Comparison of ENCODE assay signal across 12 cellular contexts in the genomic region with DNA sequence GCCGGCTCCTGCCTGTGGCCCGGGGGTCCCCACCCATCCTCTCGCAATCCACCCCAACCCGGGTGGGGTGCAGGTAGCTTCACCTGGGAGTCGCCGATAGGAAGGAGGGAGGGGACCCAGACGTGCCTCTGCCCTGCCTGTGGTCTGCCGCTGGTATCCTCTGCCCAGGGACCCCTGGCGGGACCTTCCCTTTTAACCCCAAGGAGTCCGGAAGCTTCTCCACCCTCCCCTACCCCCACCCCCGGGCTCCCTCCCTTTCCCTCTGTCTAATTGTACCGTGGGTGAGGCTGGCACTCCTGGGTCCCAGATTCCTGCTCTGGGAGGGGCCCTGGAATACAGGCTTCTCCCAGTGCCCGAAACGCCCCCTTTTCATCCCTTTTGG. TPM values are rescaled to one million over a fixed set of nuclear protein-coding genes. Genes with fewer than 3 reads are reported as not detected.
DNase-seq lines count a peak whose midpoint lies in the region; ATAC-seq and TF ChIP-seq lines count a peak whose summit lies in the region.
"Had no signal": no experiment of that assay in that cellular context is flagged by ENCODE, and none has a peak within 500 bp of the region (broad histone marks: within the 10 kb centered on the region; RNA-seq: fewer than 3 reads in every experiment).

A gene with protein sequence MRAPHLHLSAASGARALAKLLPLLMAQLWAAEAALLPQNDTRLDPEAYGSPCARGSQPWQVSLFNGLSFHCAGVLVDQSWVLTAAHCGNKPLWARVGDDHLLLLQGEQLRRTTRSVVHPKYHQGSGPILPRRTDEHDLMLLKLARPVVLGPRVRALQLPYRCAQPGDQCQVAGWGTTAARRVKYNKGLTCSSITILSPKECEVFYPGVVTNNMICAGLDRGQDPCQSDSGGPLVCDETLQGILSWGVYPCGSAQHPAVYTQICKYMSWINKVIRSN (minus strand): TSS at position 166 of the 382 bp plus-strand sequence. CDS start 579 bp downstream, outside the sequence.

- TF ChIP-seq CTCF in breast epithelium (IDR thresholded peaks at IDR 0.05) (no peak), lower lobe of right lung (IDR thresholded peaks at IDR 0.05) (no peak), testis (IDR thresholded peaks at IDR 0.05) (no peak)

- peak within 1 kb of the TSS; percentile 41 for H3K4me3 Mint-ChIP-seq in activated T-cell treated with anti-CD3 and anti-CD28 coated beads, Interleukin-2, amount 50 U/mL, for 24 hours

- H3K27ac Mint-ChIP-seq in activated T-cell treated with anti-CD3 and anti-CD28 coated beads, Interleukin-2, amount 50 U/mL, for 24 hours: no peak within 1 kb of the TSS

- no peaks in the 10 kb centered on the region for H3K9me3 Mint-ChIP-seq in activated T-cell treated with anti-CD3 and anti-CD28 coated beads, Interleukin-2, amount 50 U/mL, for 24 hours

- DNase-seq in activated T-cell treated with anti-CD3 and anti-CD28 coated beads, Interleukin-2, amount 50 U/mL, for 24 hours: no peak
- DNase-seq in activated T-cell treated with anti-CD3 and anti-CD28 coated beads for 4 hours: no peak
- DNase-seq in breast epithelium (ENCODE audit: low spot score in 2 of 2): peak in 1 of 2 donors; percentile 64
- DNase-seq in lower lobe of right lung: no peak
- DNase-seq in testis: no peak
- no peak for DNase-seq in Ammon's horn (ENCODE audit: low spot score)
- no peak for DNase-seq in cerebellar nuclear complex (lab: John Stamatoyannopoulos, UW)
- DNase-seq: left cardiac atrium, NCI-H187, SIG-M5 had no signal

- ATAC-seq in lower lobe of right lung (peak; percentile 3 to 45), HG03354 (IDR thresholded peaks at IDR 0.05; ENCODE audit: poor library complexity, severe bottlenecking, unreplicated experiment) (no peak)

- H3K36me3 ChIP-seq in breast epithelium (no peaks in the 10 kb centered on the region), lower lobe of right lung (no peaks in the 10 kb centered on the region), testis (ENCODE audit: low read depth, missing control alignments) (no peaks in the 10 kb centered on the region)

- 4 to 5% methylated on average over 10 to 14 of the region's 14 CpGs for WGBS in testis, 2 donors

- H3K27me3 ChIP-seq in breast epithelium (peaks cover 0 to 18% of the 10 kb centered on the region in 2 donors), lower lobe of right lung (ENCODE audit: low read depth) (peaks cover 66% of the 10 kb centered on the region), testis (no peaks in the 10 kb centered on the region)

- H3K27me3 Mint-ChIP-seq in activated T-cell treated with anti-CD3 and anti-CD28 coated beads, Interleukin-2, amount 50 U/mL, for 24 hours: peaks cover 85% of the 10 kb centered on the region

- peaks cover 0 to 3% of the 10 kb centered on the region in 2 donors for H3K4me1 ChIP-seq in breast epithelium
- H3K4me1 ChIP-seq in lower lobe of right lung: peaks cover 18% of the 10 kb centered on the region
- peaks cover 21% of the 10 kb centered on the region for H3K4me1 ChIP-seq in testis

- no peaks in the 10 kb centered on the region for H3K9me3 ChIP-seq in breast epithelium
- H3K9me3 ChIP-seq in lower lobe of right lung: no peaks in the 10 kb centered on the region
- no peaks in the 10 kb centered on the region for H3K9me3 ChIP-seq in testis

- H3K36me3 Mint-ChIP-seq in activated T-cell treated with anti-CD3 and anti-CD28 coated beads, Interleukin-2, amount 50 U/mL, for 24 hours (ENCODE audit: low read depth): no peaks in the 10 kb centered on the region

- peaks cover 20% of the 10 kb centered on the region for H3K4me1 Mint-ChIP-seq in activated T-cell treated with anti-CD3 and anti-CD28 coated beads, Interleukin-2, amount 50 U/mL, for 24 hours (ENCODE audit: low read depth)

- intact Hi-C loops in breast epithelium (cut with DNase I; ENCODE audit: low total_unique reads) (loop anchor here (5.0 to 10.0 kb wide), 2 partner anchors 85 to 1662 kb away; no protein-coding TSS in a partner anchor), lower lobe of right lung (cut with DNase I) (no loop called here), testis (cut with DNase I; ENCODE audit: low total_unique reads) (no loop called here)

- H3K27ac ChIP-seq in breast epithelium (peak within 1 kb of the TSS; percentile 85 to 97), lower lobe of right lung (peak within 1 kb of the TSS; percentile 41), testis (peak within 1 kb of the TSS; percentile 60 to 85)

- TF ChIP-seq POLR2A in breast epithelium (IDR thresholded peaks at IDR 0.05): no peak
- no peak for TF ChIP-seq POLR2A in testis (IDR thresholded peaks at IDR 0.05)

- H3K4me3 ChIP-seq in breast epithelium: peak within 1 kb of the TSS; percentile 6 to 77 (median 61)
- peak within 1 kb of the TSS; percentile 43 for H3K4me3 ChIP-seq in lower lobe of right lung
- peak within 1 kb of the TSS; percentile 46 to 64 for H3K4me3 ChIP-seq in testis

RNA-seq across cellular contexts. Expression of the gene that starts here (rescaled TPM):
- 10 to 100 TPM in 1 of 3 donors, 1 to 10 TPM in 1, not detected in 1; 3.3 to 13.9 TPM for total RNA-seq in breast epithelium
- total RNA-seq in lower lobe of right lung: 5.7 TPM
- 10 to 100 TPM in 1 of 2 donors, 1 to 10 TPM in 1; 9.2 to 15.7 TPM for total RNA-seq in testis
- polyA plus RNA-seq in testis (ENCODE audit: insufficient read depth, low read depth, low replicate concordance): 15.6 TPM
- total RNA-seq: urinary bladder had no signal

Comparison
In these comparisons a context has a peak if more than half of its experiments do, and no peak if none do; other contexts are left out.
1. H3K27ac ChIP-seq: peak in every context shown above with its lines; median percentile 91 in breast epithelium; 72 in testis; 41 in lower lobe of right lung.